7 cellular contexts compared by ENCODE assay signal in genomic region chr12:76360316-76360715, GRCh38.
"Had no signal": no experiment of that assay in that cellular context is flagged by ENCODE, and none has a peak within 500 bp of the region (broad histone marks: within the 10 kb centered on the region; RNA-seq: fewer than 3 reads in every experiment).

No MANE protein-coding gene starts in this region.

- H3K4me3 ChIP-seq: GM12878 had no signal

- DNase-seq: GDM1, GF-D8 had no signal

- FAIRE-seq: G401.6, GM12878, GM12892, GM18507, GM19239 had no signal

- ATAC-seq: GM12878 had no signal
